Comparison of ENCODE assay signal across 9 cellular contexts in genomic region chr1:9121891-9122409, GRCh38. TPM values are rescaled to one million over a fixed set of nuclear protein-coding genes. Genes with fewer than 3 reads are reported as not detected.
A peak's percentile ranks its signal among the peaks of the same experiment; 100 is the strongest.
DNase-seq lines count a peak whose midpoint lies in the region; ATAC-seq and TF ChIP-seq lines count a peak whose summit lies in the region.
"Had no signal": no experiment of that assay in that cellular context is flagged by ENCODE, and none has a peak within 500 bp of the region (broad histone marks: within the 10 kb centered on the region; RNA-seq: fewer than 3 reads in every experiment).

No MANE protein-coding gene starts in this region.

- H3K27ac ChIP-seq in CD4-positive, CD25-positive, alpha-beta regulatory T cell (ENCODE audit: insufficient read depth, low read length, poor library complexity, severe bottlenecking): no peak overlapping the region
- H3K27ac ChIP-seq in left ventricle myocardium inferior (replicated peaks): peak overlapping the region; percentile 72

- H3K27ac Mint-ChIP-seq in CD4-positive, CD25-positive, alpha-beta regulatory T cell: peak overlapping the region in 2 of 3 donors; percentile 22 to 52

- peaks cover 9% of the 10 kb centered on the region for H3K36me3 Mint-ChIP-seq in CD4-positive, CD25-positive, alpha-beta regulatory T cell

- peak; percentile 80 for ATAC-seq in CD4-positive, CD25-positive, alpha-beta regulatory T cell (ENCODE audit: low read depth in 2 of 2)
- ATAC-seq in GM21447 (IDR thresholded peaks at IDR 0.05; ENCODE audit: unreplicated experiment): peak; percentile 60
- ATAC-seq in omental fat pad (ENCODE audit: low FRiP score): no peak
- no peak for ATAC-seq in GM19395 (IDR thresholded peaks at IDR 0.05; ENCODE audit: unreplicated experiment)

- H3K4me1 Mint-ChIP-seq in CD4-positive, CD25-positive, alpha-beta regulatory T cell: peaks cover 7 to 46% (median 17%) of the 10 kb centered on the region in 4 donors

- no peaks in the 10 kb centered on the region for H3K9me3 ChIP-seq in CD4-positive, CD25-positive, alpha-beta regulatory T cell (ENCODE audit: control insufficient read depth in 2 of 2, low read length in 2 of 2)
- H3K9me3 ChIP-seq in left ventricle myocardium inferior (replicated peaks): no peaks in the 10 kb centered on the region

- H3K9me3 Mint-ChIP-seq in CD4-positive, CD25-positive, alpha-beta regulatory T cell: no peaks in the 10 kb centered on the region

- no peaks in the 10 kb centered on the region for H3K27me3 ChIP-seq in CD4-positive, CD25-positive, alpha-beta regulatory T cell (ENCODE audit: control insufficient read depth, insufficient read depth, low read length)
- no peaks in the 10 kb centered on the region for H3K27me3 ChIP-seq in left ventricle myocardium inferior (ENCODE audit: low read depth)

- H3K27me3 Mint-ChIP-seq in CD4-positive, CD25-positive, alpha-beta regulatory T cell: no peaks in the 10 kb centered on the region

- H3K36me3 ChIP-seq in CD4-positive, CD25-positive, alpha-beta regulatory T cell (ENCODE audit: control insufficient read depth, insufficient read depth, low read length): no peaks in the 10 kb centered on the region
- no peaks in the 10 kb centered on the region for H3K36me3 ChIP-seq in left ventricle myocardium inferior

- DNase-seq in CD4-positive, CD25-positive, alpha-beta regulatory T cell: peak in 2 of 3 donors; percentile 39 to 87
- DNase-seq in T-helper 22 cell (ENCODE audit: low read depth): peak; percentile 9
- no peak for DNase-seq in left ventricle myocardium inferior
- no peak for DNase-seq in omental fat pad (ENCODE audit: low spot score)
- no peak for DNase-seq in midbrain (lab: John Stamatoyannopoulos, UW)
- no peak for DNase-seq in NCI-H2171 (lab: John Stamatoyannopoulos, UW)

- peak overlapping the region; percentile 43 for H3K4me3 ChIP-seq in CD4-positive, CD25-positive, alpha-beta regulatory T cell (ENCODE audit: low read depth, low read length)
- H3K4me3 ChIP-seq in left ventricle myocardium inferior: peak overlapping the region; percentile 17

- intact Hi-C loops in left ventricle myocardium inferior (cut with micrococcal nuclease): no loop called here

- H3K4me3 Mint-ChIP-seq in CD4-positive, CD25-positive, alpha-beta regulatory T cell: peak overlapping the region in 3 of 4 donors; percentile 69 to 78 (median 77)

- peaks cover 12% of the 10 kb centered on the region for H3K4me1 ChIP-seq in CD4-positive, CD25-positive, alpha-beta regulatory T cell (ENCODE audit: control insufficient read depth, insufficient read depth, low read length, poor library complexity, severe bottlenecking)
- H3K4me1 ChIP-seq in left ventricle myocardium inferior: peaks cover 76% of the 10 kb centered on the region

- no peak for TF ChIP-seq CTCF in left ventricle myocardium inferior (IDR thresholded peaks at IDR 0.05; ENCODE audit: borderline replicate concordance)
- no peak for TF ChIP-seq CTCF in omental fat pad (IDR thresholded peaks at IDR 0.05)

RNA-seq across cellular contexts. Expression of gene GPR157, which starts 7.0 kb away (rescaled TPM):
- total RNA-seq in CD4-positive, CD25-positive, alpha-beta regulatory T cell: 2.1 TPM
- 1 to 10 TPM in 2 of 4 donors, under 1 TPM in 2; 0.92 to 1.5 (median 1.1) TPM for polyA plus RNA-seq in CD4-positive, CD25-positive, alpha-beta regulatory T cell
- total RNA-seq in left ventricle myocardium inferior (48.4 TPM), omental fat pad (1 to 10 TPM; 1.6 to 8.8 (median 6.9) TPM)

RNA-seq across cellular contexts. Expression of gene SLC2A5, which starts 52.5 kb away (rescaled TPM):
- total RNA-seq in CD4-positive, CD25-positive, alpha-beta regulatory T cell: 0.64 TPM
- under 1 TPM in 1 of 4 donors, not detected in 3; 0.08 TPM for polyA plus RNA-seq in CD4-positive, CD25-positive, alpha-beta regulatory T cell
- 4.2 TPM for total RNA-seq in left ventricle myocardium inferior
- 1 to 10 TPM in 2 of 4 donors, under 1 TPM in 2; 0.32 to 7.9 (median 2.3) TPM for total RNA-seq in omental fat pad
- total RNA-seq: kidney epithelial cell had no signal

Comparison
In these comparisons a context has a peak if more than half of its experiments do, and no peak if none do; other contexts are left out.
1. ATAC-seq: peak in CD4-positive, CD25-positive, alpha-beta regulatory T cell (2 of 2) and GM21447 (single experiment); none in omental fat pad (single experiment) and GM19395 (single experiment).
2. DNase-seq: peak in CD4-positive, CD25-positive, alpha-beta regulatory T cell (2 of 3) and T-helper 22 cell (single experiment); none in left ventricle myocardium inferior (single experiment), omental fat pad (single experiment), midbrain (single experiment) and NCI-H2171 (single experiment).